1 cellular context compared by ENCODE assay signal in genomic region chr19:40139533-40140287, GRCh38.
TF ChIP-seq lines count a peak whose summit lies in the region.

No MANE protein-coding gene starts in this region.

TF ChIP-seq in K562, 482 proteins besides CTCF, POLR2A, EP300 and RAD21 (continued from another document):
- TF ChIP-seq FOXJ2 (tag; IDR thresholded peaks at IDR 0.05) (peak; percentile 64; the same call in 1 of the 2 replicates), DEAF1 (CRISPR knock-in tag; IDR thresholded peaks at IDR 0.05) (peak; percentile 83), ARID2 (IDR thresholded peaks at IDR 0.05) (peak; percentile 57; the same call in 1 of the 2 replicates)
TF ChIP-seq in K562: peak in this region for 9.
